In genomic region chr7:32618987-32619386, GRCh38 we compare ENCODE assay signal across 24 cellular contexts.
DNase-seq lines count a peak whose midpoint lies in the region; ATAC-seq lines count a peak whose summit lies in the region.
"Had no signal": no experiment of that assay in that cellular context is flagged by ENCODE, and none has a peak within 500 bp of the region (broad histone marks: within the 10 kb centered on the region; RNA-seq: fewer than 3 reads in every experiment).

No MANE protein-coding gene starts in this region.

- peak overlapping the region; percentile 2 for H3K4me3 Mint-ChIP-seq in activated T-helper 17 cell treated with anti-CD3 and anti-CD28 coated beads, Interleukin-2, amount 50 U/mL, for 72 hours
- H3K4me3 Mint-ChIP-seq: activated CD4-positive, alpha-beta T cell treated with anti-CD3 and anti-CD28 coated beads for 36 hours; immature natural killer cell had no signal

- H3K4me3 ChIP-seq in HUES48 (ENCODE audit: low read depth, low read length), result no peak overlapping the region
- H3K4me3 ChIP-seq: left lung, sigmoid colon, tibial artery had no signal

- H3K9me3 ChIP-seq in HUES48 (ENCODE audit: control insufficient read depth, insufficient read depth, low read length), result no peaks in the 10 kb centered on the region
- H3K9me3 ChIP-seq: left lung, sigmoid colon, tibial artery had no signal

- DNase-seq in Daoy (ENCODE audit: low read depth) (peak; percentile 26), kidney tubule cell (ENCODE audit: low spot score) (peak; percentile 23), HUDEP-2 (lab: John Stamatoyannopoulos, UW; ENCODE audit: unreplicated experiment in 76 of 76) (no peak), pons (ENCODE audit: low spot score) (no peak)
- DNase-seq: activated effector memory CD4-positive, alpha-beta T cell treated with Interleukin-2 at 50 U/mL for 16 hours; amygdala; DMS153; HCEC 1CT; hippocampal formation; immature natural killer cell; left lung; NCI-H2081; NCI-H526; Right ventricle myocardium superior; sigmoid colon; tibial artery had no signal

- no peak overlapping the region for H3K27ac Mint-ChIP-seq in activated T-helper 17 cell treated with anti-CD3 and anti-CD28 coated beads, Interleukin-2, amount 50 U/mL, for 72 hours
- H3K27ac Mint-ChIP-seq: activated CD4-positive, alpha-beta T cell treated with anti-CD3 and anti-CD28 coated beads for 36 hours; activated naive CD4-positive, alpha-beta T cell treated with anti-CD3 and anti-CD28 coated beads, Interleukin-2, amount 50 U/mL, for 72 hours; progenitor cell of endocrine pancreas had no signal

- H3K36me3 ChIP-seq in HUES48 (ENCODE audit: control insufficient read depth, insufficient read depth, low read length), result no peaks in the 10 kb centered on the region
- H3K36me3 ChIP-seq: left lung, sigmoid colon, tibial artery had no signal

- H3K4me1 Mint-ChIP-seq in activated T-helper 17 cell treated with anti-CD3 and anti-CD28 coated beads, Interleukin-2, amount 50 U/mL, for 72 hours, result peaks cover 8% of the 10 kb centered on the region
- H3K4me1 Mint-ChIP-seq: immature natural killer cell had no signal

- no peak for ATAC-seq in activated T-helper 17 cell treated with anti-CD3 and anti-CD28 coated beads, Interleukin-2, amount 50 U/mL, for 72 hours (replicated peaks)
- no peak for ATAC-seq in GM21619 (IDR thresholded peaks at IDR 0.05; ENCODE audit: unreplicated experiment)
- ATAC-seq in HG03469 (IDR thresholded peaks at IDR 0.05; ENCODE audit: unreplicated experiment), result no peak
- ATAC-seq: left lung had no signal

- H3K27me3 Mint-ChIP-seq in activated T-helper 17 cell treated with anti-CD3 and anti-CD28 coated beads, Interleukin-2, amount 50 U/mL, for 72 hours, result peaks cover 5% of the 10 kb centered on the region
- H3K27me3 Mint-ChIP-seq: progenitor cell of endocrine pancreas had no signal

- no peaks in the 10 kb centered on the region for H3K9me3 Mint-ChIP-seq in activated T-helper 17 cell treated with anti-CD3 and anti-CD28 coated beads, Interleukin-2, amount 50 U/mL, for 72 hours
- H3K9me3 Mint-ChIP-seq: activated naive CD4-positive, alpha-beta T cell treated with anti-CD3 and anti-CD28 coated beads, Interleukin-2, amount 50 U/mL, for 72 hours; immature natural killer cell had no signal

- peaks cover 24% of the 10 kb centered on the region for H3K4me1 ChIP-seq in HUES48 (ENCODE audit: control insufficient read depth, insufficient read depth, low read length)
- H3K4me1 ChIP-seq: left lung, sigmoid colon had no signal

- peak overlapping the region; percentile 43 for H3K27ac ChIP-seq in HUES48 (ENCODE audit: low read depth, low read length)
- H3K27ac ChIP-seq: KMS-11, left lung, sigmoid colon, tibial artery had no signal

- no peaks in the 10 kb centered on the region for H3K27me3 ChIP-seq in HUES48 (ENCODE audit: control insufficient read depth, insufficient read depth, low read length)
- H3K27me3 ChIP-seq: left lung, sigmoid colon, tibial artery had no signal

- no peaks in the 10 kb centered on the region for H3K36me3 Mint-ChIP-seq in activated T-helper 17 cell treated with anti-CD3 and anti-CD28 coated beads, Interleukin-2, amount 50 U/mL, for 72 hours (ENCODE audit: low read depth)
- H3K36me3 Mint-ChIP-seq: activated naive CD4-positive, alpha-beta T cell treated with anti-CD3 and anti-CD28 coated beads, Interleukin-2, amount 50 U/mL, for 72 hours had no signal

- no peak overlapping the region for H3K9ac ChIP-seq in HUES48 (ENCODE audit: low read depth, low read length)
- H3K9ac ChIP-seq: KMS-11 had no signal

Comparison
In these comparisons a context has a peak if more than half of its experiments do, and no peak if none do; other contexts are left out.
1. DNase-seq: peak in Daoy (single experiment) and kidney tubule cell (single experiment); none in HUDEP-2 (0 of 76) and pons (single experiment).